21 cellular contexts compared by ENCODE assay signal in the genomic region with DNA sequence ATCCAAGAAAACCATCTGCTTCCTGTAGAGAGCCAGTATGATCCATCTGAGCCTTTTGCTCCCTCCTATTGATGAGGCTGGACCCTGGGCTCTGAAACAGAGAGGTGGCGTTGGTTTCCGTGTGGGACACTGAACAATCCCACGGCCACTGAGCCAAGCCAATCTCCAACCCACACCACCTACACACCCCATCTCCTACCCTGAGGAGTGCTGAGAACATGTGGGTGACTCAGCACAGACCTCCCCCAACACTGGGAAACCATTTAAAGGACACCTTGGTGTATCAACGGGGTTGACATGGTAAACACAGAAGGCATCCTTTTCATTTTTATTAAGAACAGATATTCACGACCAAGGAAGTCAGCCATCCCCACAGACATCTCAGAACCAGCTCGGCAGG.
"Had no signal": no experiment of that assay in that cellular context is flagged by ENCODE, and none has a peak within 500 bp of the region (broad histone marks: within the 10 kb centered on the region; RNA-seq: fewer than 3 reads in every experiment).

No MANE protein-coding gene starts in this region.

- H3K4me3 ChIP-seq: MG63, SJSA1, SK-N-MC had no signal

- DNase-seq: Karpas-422; KG1; MG63; NCI-H1092; NCI-H1105 treated with DMSO at 0.1 percent for 48 hours; NCI-H1417 treated with DMSO at 0.1 percent for 48 hours; NCI-H146; NCI-H1694 treated with DMSO at 0.1 percent for 48 hours; NCI-H1930; NCI-H2081; NCI-H2107; NCI-H2227 treated with DMSO at 0.1 percent for 48 hours; NCI-H524; NCI-H774; NK-92 treated with Interleukin-12 subunit alpha and Interleukin-12 subunit beta, amount 100 ng/mL, for 24 hours; PC-3; SHP77 treated with DMSO at 0.1 percent for 48 hours had no signal

- H3K36me3 ChIP-seq: MG63, SJSA1 had no signal

- H3K27me3 ChIP-seq: MG63, SJSA1 had no signal

- H3K27ac ChIP-seq: HL-60, RWPE1, SJSA1, SK-N-MC had no signal

- H3K9me3 ChIP-seq: SJSA1 had no signal

- H3K4me1 ChIP-seq: SJSA1 had no signal
